ENCODE assay signal across 23 cellular contexts in genomic region chr12:91629440-91629839, GRCh38.
DNase-seq lines count a peak whose midpoint lies in the region; ATAC-seq, FAIRE-seq and TF ChIP-seq lines count a peak whose summit lies in the region.
"Had no signal": no experiment of that assay in that cellular context is flagged by ENCODE, and none has a peak within 500 bp of the region (broad histone marks: within the 10 kb centered on the region; RNA-seq: fewer than 3 reads in every experiment).

No MANE protein-coding gene starts in this region.

- TF ChIP-seq RAD21 in SK-N-SH (IDR thresholded peaks at IDR 0.05; ENCODE audit: low read length) = no peak; the same call in 1 of the 2 replicates

- H3K4me1 Mint-ChIP-seq in activated T-helper 2 cell treated with anti-CD3 and anti-CD28 coated beads, Interferon-gamma antibody, Interleukin-2, Interleukin-4, amounts not matched to agents 10 μg/mL and 5 μg/mL and 100 μg/mL, durations not matched to agents 14 hours and 24 hours and 36 hours (ENCODE audit: low read depth) = no peaks in the 10 kb centered on the region
- H3K4me1 Mint-ChIP-seq: B cell had no signal

- no peaks in the 10 kb centered on the region for H4K20me1 ChIP-seq in SK-N-SH (ENCODE audit: insufficient read depth)
- H4K20me1 ChIP-seq: BLaER1 treated with 17β-estradiol and CSF1 and Interleukin-3, amounts not matched to agents 10 nM and 100 nM had no signal

- no peak for TF ChIP-seq CTCF in SK-N-SH (IDR thresholded peaks at IDR 0.05)
- TF ChIP-seq CTCF in kidney (IDR thresholded peaks at IDR 0.05; ENCODE audit: borderline replicate concordance, extremely low read depth, insufficient read depth) = no peak
- TF ChIP-seq CTCF in GM13977 (IDR thresholded peaks at IDR 0.05; ENCODE audit: extremely low read depth, insufficient read depth, missing control alignments) = no peak

- H3K79me2 ChIP-seq in SK-N-SH (ENCODE audit: insufficient read depth) = no peaks in the 10 kb centered on the region

- H2AFZ ChIP-seq in SK-N-SH (ENCODE audit: low read depth) = no peak overlapping the region

- in situ Hi-C loops in GM13977 (cut with MboI; ENCODE audit: low pct_unique_long_range_greater_than_20kb, low sequenced_read_pairs, unreplicated experiment) = no loop called here

- no peaks in the 10 kb centered on the region for H3K9me3 ChIP-seq in SK-N-SH
- H3K9me3 ChIP-seq in kidney (ENCODE audit: control insufficient read depth in 1 of 2, low read length in 2 of 2) = peaks cover 0 to 6% of the 10 kb centered on the region in 2 donors
- H3K9me3 ChIP-seq in SJCRH30 (replicated peaks) = 0 out of 2 replicates have a peak, but pooled peaks cover 3% of the 10 kb centered on the region
- H3K9me3 ChIP-seq: A549, Caco-2 had no signal

- no peaks in the 10 kb centered on the region for H3F3A ChIP-seq in SK-N-SH (replicated peaks; ENCODE audit: insufficient read depth)

- CTCF ChIA-PET in SK-N-SH (lab: Yijun Ruan, JAX) = interaction anchor here (1.4 kb wide), 1 partner anchor 52 kb away, joined by 4 read pairs; no protein-coding TSS in a partner anchor

- 3% methylated on average over 2 of the region's 2 CpGs for WGBS in SK-N-SH (ENCODE audit: low lambda C conversion rate)

- no peaks in the 10 kb centered on the region for H3K9me2 ChIP-seq in SK-N-SH

- H3K36me3 Mint-ChIP-seq in activated T-helper 2 cell treated with anti-CD3 and anti-CD28 coated beads, Interferon-gamma antibody, Interleukin-2, Interleukin-4, amounts not matched to agents 10 μg/mL and 5 μg/mL and 100 μg/mL, durations not matched to agents 14 hours and 24 hours and 36 hours (ENCODE audit: low read depth) = no peaks in the 10 kb centered on the region
- H3K36me3 Mint-ChIP-seq: CD8-positive, alpha-beta T cell had no signal

- peak overlapping the region in 1 of 2 experiments; percentile 99; a peak in 2 of 4 replicates for H3K27ac ChIP-seq in SK-N-SH (ENCODE audit: low read depth in 2 of 2, low read length in 1 of 2)
- H3K27ac ChIP-seq in kidney (ENCODE audit: low read depth in 2 of 2, low read length in 2 of 2) = no peak overlapping the region
- H3K27ac ChIP-seq in SJCRH30 = no peak overlapping the region
- H3K27ac ChIP-seq: 22Rv1, A549, C4-2B had no signal

- H3K27ac Mint-ChIP-seq in activated T-helper 2 cell treated with anti-CD3 and anti-CD28 coated beads, Interferon-gamma antibody, Interleukin-2, Interleukin-4, amounts not matched to agents 10 μg/mL and 5 μg/mL and 100 μg/mL, durations not matched to agents 14 hours and 24 hours and 36 hours = no peak overlapping the region
- H3K27ac Mint-ChIP-seq: B cell; CD4-positive, alpha-beta T cell; CD8-positive, alpha-beta T cell had no signal

- H3K36me3 ChIP-seq in SK-N-SH (replicated peaks in 1 of 2; ENCODE audit: control insufficient read depth in 1 of 2, insufficient read depth in 2 of 2, low read length in 1 of 2) (no peaks in the 10 kb centered on the region), kidney (ENCODE audit: control insufficient read depth in 1 of 2, insufficient read depth in 2 of 2, low read length in 2 of 2) (no peaks in the 10 kb centered on the region), SJCRH30 (no peaks in the 10 kb centered on the region)
- H3K36me3 ChIP-seq: BLaER1 treated with 17β-estradiol and CSF1 and Interleukin-3, amounts not matched to agents 10 nM and 100 nM had no signal

- H3K4me3 ChIP-seq in SK-N-SH (ENCODE audit: low read depth in 2 of 2, low read length in 1 of 2) (no peak overlapping the region), kidney (ENCODE audit: low read length in 2 of 2) (no peak overlapping the region), SJCRH30 (no peak overlapping the region)
- H3K4me3 ChIP-seq: A549; BLaER1 treated with 17β-estradiol and CSF1 and Interleukin-3, amounts not matched to agents 10 nM and 100 nM had no signal

- no peak overlapping the region for H3K4me2 ChIP-seq in SK-N-SH
- H3K4me2 ChIP-seq: A549 had no signal

- H3K27me3 ChIP-seq in SK-N-SH (ENCODE audit: insufficient read depth) (no peaks in the 10 kb centered on the region), SJCRH30 (no peaks in the 10 kb centered on the region)
- H3K27me3 ChIP-seq: BLaER1 treated with 17β-estradiol and CSF1 and Interleukin-3, amounts not matched to agents 10 nM and 100 nM had no signal

- intact Hi-C loops in kidney (cut with DNase I) = no loop called here
- intact Hi-C loops in activated T-helper 2 cell treated with anti-CD3 and anti-CD28 coated beads, Interferon-gamma antibody, Interleukin-2, Interleukin-4, amounts not matched to agents 10 μg/mL and 5 μg/mL and 100 μg/mL, durations not matched to agents 14 hours and 24 hours and 36 hours (cut with micrococcal nuclease) = no loop called here

- DNase-seq in SK-N-SH (peak; percentile 23), kidney (no peak), SJCRH30 (no peak), GM13977 (ENCODE audit: low spot score) (no peak)
- no peak for DNase-seq in activated T-helper 2 cell treated with anti-CD3 and anti-CD28 coated beads, Interferon-gamma antibody, Interleukin-2, Interleukin-4, amounts not matched to agents 10 μg/mL and 5 μg/mL and 100 μg/mL, durations not matched to agents 14 hours and 24 hours and 36 hours (ENCODE audit: low spot score)
- DNase-seq: AML-193; Caco-2; Calu3; CD4-positive, alpha-beta T cell; CD8-positive, alpha-beta T cell; DMS79 treated with DMSO at 0.1 percent for 48 hours; GF-D8 had no signal

- POLR2A ChIA-PET in SK-N-SH (lab: Yijun Ruan, JAX) = interaction anchor here (1.2 kb wide), 1 partner anchor 247 kb away, joined by 6 read pairs; no protein-coding TSS in a partner anchor

- H3K9ac ChIP-seq in SK-N-SH (no peak overlapping the region), kidney (ENCODE audit: low read length in 2 of 2) (no peak overlapping the region)
- H3K9ac ChIP-seq: BLaER1 treated with 17β-estradiol and CSF1 and Interleukin-3, amounts not matched to agents 10 nM and 100 nM had no signal

- peak; percentile 40 for FAIRE-seq in TTC549 (lab: Jason Lieb, UNC)
- peak; percentile 62 for FAIRE-seq in colon (lab: Jason Lieb, UNC)
- FAIRE-seq in kidney (lab: Jason Lieb, UNC) = peak; percentile 30
- FAIRE-seq: A549, G401.6, GM12891, GM18507 had no signal

- no peak for ATAC-seq in GM21381 (IDR thresholded peaks at IDR 0.05; ENCODE audit: unreplicated experiment)
- ATAC-seq: A549; CD8-positive, alpha-beta T cell had no signal

- peak in 1 of 2 experiments; percentile 91; a peak in 2 of 4 replicates for TF ChIP-seq EP300 in SK-N-SH (IDR thresholded peaks at IDR 0.05; ENCODE audit: borderline replicate concordance in 1 of 2, low read depth in 1 of 2, low read length in 1 of 2)

- no peak overlapping the region for H3K4me3 Mint-ChIP-seq in activated T-helper 2 cell treated with anti-CD3 and anti-CD28 coated beads, Interferon-gamma antibody, Interleukin-2, Interleukin-4, amounts not matched to agents 10 μg/mL and 5 μg/mL and 100 μg/mL, durations not matched to agents 14 hours and 24 hours and 36 hours (ENCODE audit: low read depth)
- H3K4me3 Mint-ChIP-seq: B cell; CD4-positive, alpha-beta T cell; CD8-positive, alpha-beta T cell had no signal

- H3K9me3 Mint-ChIP-seq in activated T-helper 2 cell treated with anti-CD3 and anti-CD28 coated beads, Interferon-gamma antibody, Interleukin-2, Interleukin-4, amounts not matched to agents 10 μg/mL and 5 μg/mL and 100 μg/mL, durations not matched to agents 14 hours and 24 hours and 36 hours = peaks cover 11% of the 10 kb centered on the region

- no peaks in the 10 kb centered on the region for H3K27me3 Mint-ChIP-seq in activated T-helper 2 cell treated with anti-CD3 and anti-CD28 coated beads, Interferon-gamma antibody, Interleukin-2, Interleukin-4, amounts not matched to agents 10 μg/mL and 5 μg/mL and 100 μg/mL, durations not matched to agents 14 hours and 24 hours and 36 hours (ENCODE audit: low read depth)
- H3K27me3 Mint-ChIP-seq: CD4-positive, alpha-beta T cell had no signal

- H3K4me1 ChIP-seq in SK-N-SH (ENCODE audit: control insufficient read depth in 1 of 2, insufficient read depth in 2 of 2, low read depth in 1 of 2, low read length in 1 of 2) = peaks cover 0 to 13% of the 10 kb centered on the region in 2 experiments; a peak in 2 of 4 replicates
- no peaks in the 10 kb centered on the region for H3K4me1 ChIP-seq in kidney (ENCODE audit: control insufficient read depth in 1 of 2, insufficient read depth in 1 of 2, low read depth in 1 of 2, low read length in 2 of 2)
- peaks cover 10% of the 10 kb centered on the region for H3K4me1 ChIP-seq in SJCRH30
- H3K4me1 ChIP-seq: A549, Caco-2 had no signal

TF ChIP-seq in SK-N-SH, 30 proteins besides CTCF, POLR2A, EP300 and RAD21:
- TF ChIP-seq MXI1 (IDR thresholded peaks at IDR 0.05; ENCODE audit: low read depth, low read length) = no peak
- no peak for TF ChIP-seq MEF2A (IDR thresholded peaks at IDR 0.05; ENCODE audit: borderline replicate concordance, low read depth)
- TF ChIP-seq CHD2 (IDR thresholded peaks at IDR 0.05; ENCODE audit: low read length, partially characterized antibody) = peak; percentile 16
- TF ChIP-seq RFX5 (IDR thresholded peaks at IDR 0.05; ENCODE audit: low read length) = no peak
- no peak for TF ChIP-seq TCF12 (IDR thresholded peaks at IDR 0.05)
